Comparison of ENCODE assay signal across 23 cellular contexts in the genomic region with DNA sequence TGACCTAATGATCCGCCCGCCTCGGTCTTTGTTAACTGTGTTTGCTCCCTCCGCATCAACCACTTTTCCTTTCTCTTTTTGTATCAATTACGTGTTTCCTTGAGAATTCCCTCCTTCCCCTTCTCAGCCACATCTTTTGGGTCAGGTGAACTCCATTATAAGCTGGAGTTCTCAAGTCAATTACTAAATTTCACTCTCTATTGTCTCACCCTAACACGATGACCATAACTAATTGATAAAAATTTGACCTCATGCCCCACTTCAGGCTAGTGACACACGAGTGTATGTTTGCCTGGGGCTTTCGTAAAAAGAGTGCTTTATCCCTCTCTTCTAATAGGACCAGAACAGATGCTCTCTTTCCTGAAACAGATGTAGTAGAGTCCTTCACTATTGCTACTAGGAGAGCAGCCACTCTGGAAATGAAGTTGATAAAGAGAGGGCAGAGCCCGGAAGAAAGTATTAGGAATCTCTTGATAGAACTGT.
DNase-seq lines count a peak whose midpoint lies in the region; ATAC-seq and TF ChIP-seq lines count a peak whose summit lies in the region.
"Had no signal": no experiment of that assay in that cellular context is flagged by ENCODE, and none has a peak within 500 bp of the region (broad histone marks: within the 10 kb centered on the region; RNA-seq: fewer than 3 reads in every experiment).

No MANE protein-coding gene starts in this region.

- no peaks in the 10 kb centered on the region for H3K9me3 Mint-ChIP-seq in GM23338

- no peak for DNase-seq in GM23338 (ENCODE audit: low spot score)
- peak; percentile 47 for DNase-seq in NCI-H82 (lab: John Stamatoyannopoulos, UW)
- no peak for DNase-seq in gastrocnemius medialis
- no peak for DNase-seq in hippocampal formation (lab: John Stamatoyannopoulos, UW)
- DNase-seq in DMS 273 treated with DMSO at 0.1 percent for 48 hours (lab: John Stamatoyannopoulos, UW), result no peak
- no peak for DNase-seq in activated CD4-positive, CD25-positive, alpha-beta regulatory T cell treated with anti-CD3 and anti-CD28 coated beads, Interleukin-2, amount 50 U/mL, for 72 hours
- DNase-seq in esophagus muscularis mucosa (ENCODE audit: extremely low spot score), result no peak
- DNase-seq: activated gamma-delta T cell; AML-193; Calu3; effector memory CD8-positive, alpha-beta T cell; GF-D8; Kasumi-1; left colon; mucosa of descending colon; NCI-H1436 treated with DMSO at 0.1 percent for 48 hours; Right ventricle myocardium superior; sigmoid colon; stimulated activated CD4-positive, alpha-beta T cell treated with anti-CD3 and anti-CD28 coated beads, Interleukin-4, amount 100 ng/mL, for 4 hours; stimulated activated CD8-positive, alpha-beta memory T cell treated with anti-CD3 and anti-CD28 coated beads, Interleukin-4, amount 100 ng/mL, for 48 hours had no signal

- H3K36me3 Mint-ChIP-seq in GM23338 (ENCODE audit: low read depth), result no peaks in the 10 kb centered on the region

- H3K4me3 Mint-ChIP-seq in GM23338, result peak overlapping the region; percentile 5; the same call in 1 of the 3 replicates
- H3K4me3 Mint-ChIP-seq: central memory CD8-positive, alpha-beta T cell; effector memory CD8-positive, alpha-beta T cell; T-helper 2 cell treated with Interferon-gamma antibody and Interleukin-4, amounts not matched to agents 5 μg/mL and 100 μg/mL, for 36 hours had no signal

- H3K4me3 ChIP-seq in GM23338 (no peak overlapping the region), ectodermal cell (ENCODE audit: insufficient read depth, low read depth, low read length) (no peak overlapping the region), gastrocnemius medialis (peak overlapping the region; percentile 17 to 49 (median 32)), esophagus muscularis mucosa (no peak overlapping the region)
- H3K4me3 ChIP-seq: mucosa of descending colon, sigmoid colon had no signal

- peaks cover 4% of the 10 kb centered on the region for H3K9me2 ChIP-seq in GM23338 (ENCODE audit: insufficient read depth)

- no peak for TF ChIP-seq EP300 in esophagus muscularis mucosa (IDR thresholded peaks at IDR 0.05)

- no peaks in the 10 kb centered on the region for H4K20me1 ChIP-seq in GM23338 (replicated peaks; ENCODE audit: insufficient read depth)

- no peak overlapping the region for H3K4me2 ChIP-seq in GM23338

- H3K27ac Mint-ChIP-seq in GM23338, result no peak overlapping the region
- H3K27ac Mint-ChIP-seq: effector memory CD8-positive, alpha-beta T cell; T-helper 2 cell treated with Interferon-gamma antibody and Interleukin-4, amounts not matched to agents 5 μg/mL and 100 μg/mL, for 36 hours had no signal

- intact Hi-C loops in gastrocnemius medialis (cut with DNase I; ENCODE audit: low total_unique reads) (no loop called here), esophagus muscularis mucosa (cut with DNase I) (no loop called here)

- peak overlapping the region; percentile 87 for H2AFZ ChIP-seq in GM23338

- H3F3A ChIP-seq in GM23338 (replicated peaks; ENCODE audit: low read depth), result no peaks in the 10 kb centered on the region

- in situ Hi-C loops in gastrocnemius medialis (cut with MboI; ENCODE audit: low sequenced_read_pairs in 4 of 4), result no loop called here

- H3K4me1 Mint-ChIP-seq in GM23338, result peaks cover 2% of the 10 kb centered on the region; the same call in 1 of the 3 replicates
- H3K4me1 Mint-ChIP-seq: central memory CD8-positive, alpha-beta T cell had no signal

- 90 to 94% methylated on average over 8 to 9 of the region's 9 CpGs for WGBS in ectodermal cell, 2 experiments
- 82% methylated on average over 9 of the region's 9 CpGs for WGBS in esophagus muscularis mucosa

- H3K27me3 ChIP-seq in GM23338 (ENCODE audit: insufficient read depth) (no peaks in the 10 kb centered on the region), ectodermal cell (ENCODE audit: control insufficient read depth, insufficient read depth, low read length, poor library complexity, severe bottlenecking) (no peaks in the 10 kb centered on the region), gastrocnemius medialis (no peaks in the 10 kb centered on the region), esophagus muscularis mucosa (no peaks in the 10 kb centered on the region)
- H3K27me3 ChIP-seq: sigmoid colon had no signal

- TF ChIP-seq POLR2A in gastrocnemius medialis (IDR thresholded peaks at IDR 0.05) (no peak), esophagus muscularis mucosa (IDR thresholded peaks at IDR 0.05; ENCODE audit: low read depth) (no peak)

- no peaks in the 10 kb centered on the region for H3K9me3 ChIP-seq in ectodermal cell (ENCODE audit: control insufficient read depth, low read length)
- H3K9me3 ChIP-seq in gastrocnemius medialis, result no peaks in the 10 kb centered on the region
- H3K9me3 ChIP-seq in esophagus muscularis mucosa, result no peaks in the 10 kb centered on the region
- H3K9me3 ChIP-seq: mucosa of descending colon, sigmoid colon had no signal

- ATAC-seq in GM23338 (peak; percentile 46), gastrocnemius medialis (no peak)
- ATAC-seq: effector memory CD8-positive, alpha-beta T cell; left colon; mucosa of descending colon had no signal

- H3K4me1 ChIP-seq in GM23338 (ENCODE audit: insufficient read depth) (no peaks in the 10 kb centered on the region), ectodermal cell (ENCODE audit: control insufficient read depth, insufficient read depth, low read length) (no peaks in the 10 kb centered on the region), gastrocnemius medialis (no peaks in the 10 kb centered on the region), esophagus muscularis mucosa (no peaks in the 10 kb centered on the region)
- H3K4me1 ChIP-seq: sigmoid colon had no signal

- no peak overlapping the region for H3K27ac ChIP-seq in GM23338 (ENCODE audit: low read depth)
- H3K27ac ChIP-seq in ectodermal cell (ENCODE audit: insufficient read depth, low read depth, low read length, poor library complexity, severe bottlenecking), result peak overlapping the region; percentile 36
- H3K27ac ChIP-seq in gastrocnemius medialis, result no peak overlapping the region
- no peak overlapping the region for H3K27ac ChIP-seq in esophagus muscularis mucosa (replicated peaks in 1 of 4)
- H3K27ac ChIP-seq: sigmoid colon had no signal

- TF ChIP-seq CTCF in GM23338 (conservative IDR thresholded peaks at IDR 0.05; ENCODE audit: low read depth in 2 of 2) (no peak), gastrocnemius medialis (IDR thresholded peaks at IDR 0.05 in 4 of 5, conservative IDR thresholded peaks at IDR 0.05 in 1 of 5) (no peak), esophagus muscularis mucosa (IDR thresholded peaks at IDR 0.05) (no peak)

- no peaks in the 10 kb centered on the region for H3K79me2 ChIP-seq in GM23338 (replicated peaks; ENCODE audit: insufficient read depth)

- H3K27me3 Mint-ChIP-seq in GM23338 (ENCODE audit: insufficient read depth, low read depth, poor library complexity), result no peaks in the 10 kb centered on the region
- H3K27me3 Mint-ChIP-seq: central memory CD8-positive, alpha-beta T cell; effector memory CD8-positive, alpha-beta T cell had no signal

- H3K36me3 ChIP-seq in GM23338 (ENCODE audit: insufficient read depth) (no peaks in the 10 kb centered on the region), ectodermal cell (ENCODE audit: control insufficient read depth, insufficient read depth, low read length) (no peaks in the 10 kb centered on the region), gastrocnemius medialis (no peaks in the 10 kb centered on the region), esophagus muscularis mucosa (no peaks in the 10 kb centered on the region)
- H3K36me3 ChIP-seq: sigmoid colon had no signal

TF ChIP-seq in GM23338, 12 proteins besides CTCF, POLR2A, EP300 and RAD21:
- TF ChIP-seq POLR2AphosphoS5 (IDR thresholded peaks at IDR 0.05; ENCODE audit: low read depth), result no peak
- no peak for TF ChIP-seq NANOG (IDR thresholded peaks at IDR 0.05; ENCODE audit: borderline replicate concordance)
- no peak for TF ChIP-seq ZNF114 (CRISPR knock-in tag; IDR thresholded peaks at IDR 0.05)
TF ChIP-seq in GM23338: peak in this region for 0.

Comparison
In these comparisons a context has a peak if more than half of its experiments do, and no peak if none do; other contexts are left out.
1. H3K4me3 ChIP-seq: peak in gastrocnemius medialis (4 of 4); none in GM23338 (single experiment), ectodermal cell (single experiment) and esophagus muscularis mucosa (0 of 4).